In the genomic region with DNA sequence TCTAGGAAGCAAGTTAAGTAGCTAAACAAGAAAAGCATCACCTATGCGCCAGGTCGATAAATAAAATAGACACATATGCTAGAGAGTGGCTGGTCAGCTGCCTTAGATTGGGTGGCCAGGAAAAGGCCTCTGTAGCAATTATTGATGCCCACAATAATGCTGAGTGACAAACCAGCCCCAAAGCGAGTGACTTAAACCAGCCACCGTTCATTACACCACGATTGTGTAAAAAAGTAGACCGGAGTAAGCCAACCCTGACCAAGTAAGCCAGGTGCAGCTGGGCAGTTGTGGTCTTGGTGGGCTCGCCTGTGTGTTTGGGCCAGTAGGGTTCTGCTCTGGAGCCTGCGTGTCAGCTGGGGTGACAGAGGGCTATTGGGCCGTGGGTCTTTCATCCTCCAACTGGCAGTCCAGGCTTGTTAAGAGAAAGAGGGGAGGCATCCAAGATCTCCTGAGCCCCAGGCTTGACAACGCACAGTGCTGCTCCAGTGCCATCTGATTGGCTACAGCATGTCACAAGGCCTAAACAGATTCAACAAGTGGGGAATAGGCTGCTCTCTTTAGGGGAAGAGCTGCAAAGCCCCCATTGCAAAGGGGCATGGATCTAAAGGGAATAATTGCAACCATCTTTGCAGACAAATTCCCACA, we compare ENCODE assay signal across 18 cellular contexts.
DNase-seq lines count a peak whose midpoint lies in the region; ATAC-seq and TF ChIP-seq lines count a peak whose summit lies in the region.
"Had no signal": no experiment of that assay in that cellular context is flagged by ENCODE, and none has a peak within 500 bp of the region (broad histone marks: within the 10 kb centered on the region; RNA-seq: fewer than 3 reads in every experiment).

No MANE protein-coding gene starts in this region.

- H3K4me2 ChIP-seq in H9 (ENCODE audit: insufficient read depth, insufficient read length, low read length) (no peak overlapping the region), neural progenitor cell (no peak overlapping the region), hepatocyte (no peak overlapping the region)

- no peak overlapping the region for H3K14ac ChIP-seq in H9 (ENCODE audit: insufficient read depth, low read length)

- DNase-seq in NCI-H748 (lab: John Stamatoyannopoulos, UW; ENCODE audit: unreplicated experiment) (peak; percentile 83), NCI-H748 treated with DMSO at 0.1 percent for 48 hours (lab: John Stamatoyannopoulos, UW) (no peak), H9 (peak; percentile 21), neural progenitor cell (ENCODE audit: low spot score) (no peak), GDM1 (lab: John Stamatoyannopoulos, UW) (no peak), hepatocyte (ENCODE audit: low spot score) (no peak)
- DNase-seq: activated CD4-positive, alpha-beta T cell treated with anti-CD3 and anti-CD28 coated beads for 48 hours; activated naive CD8-positive, alpha-beta T cell treated with anti-CD3 and anti-CD28 coated beads, Interleukin-2, amount 10 ng/mL, durations not matched to agents 7 days and 5 days; cerebellar nuclear complex; mammary epithelial cell; NCI-H2171; NCI-H524 treated with DMSO at 0.1 percent for 48 hours; stimulated activated CD4-positive, alpha-beta T cell treated with anti-CD3 and anti-CD28 coated beads, Interleukin-4, amount 100 ng/mL, for 24 hours; stimulated activated naive CD4-positive, alpha-beta T cell had no signal

- H3K79me2 ChIP-seq in H9 (ENCODE audit: insufficient read depth, low read length) (no peaks in the 10 kb centered on the region), neural progenitor cell (ENCODE audit: low read depth) (no peaks in the 10 kb centered on the region), hepatocyte (no peaks in the 10 kb centered on the region)

- H3K4me3 ChIP-seq in neural progenitor cell = no peak overlapping the region
- no peak overlapping the region for H3K4me3 ChIP-seq in hepatocyte
- H3K4me3 ChIP-seq: SJSA1, thoracic aorta had no signal

- no peaks in the 10 kb centered on the region for H3K36me3 Mint-ChIP-seq in H9 (ENCODE audit: insufficient read depth in 1 of 3, low read depth in 3 of 3)
- H3K36me3 Mint-ChIP-seq in activated T-helper 17 cell treated with anti-CD3 and anti-CD28 coated beads, Interleukin-2, amount 50 U/mL, for 72 hours (ENCODE audit: low read depth) = no peaks in the 10 kb centered on the region
- H3K36me3 Mint-ChIP-seq in neural progenitor cell = no peaks in the 10 kb centered on the region
- H3K36me3 Mint-ChIP-seq: activated naive CD8-positive, alpha-beta T cell treated with anti-CD3 and anti-CD28 coated beads, Interleukin-2, amount 10 ng/mL, durations not matched to agents 7 days and 5 days had no signal

- no peak overlapping the region for H3K56ac ChIP-seq in H9 (ENCODE audit: insufficient read length, low read depth, low read length)

- TF ChIP-seq CTCF in H9 (conservative IDR thresholded peaks at IDR 0.05) = no peak
- TF ChIP-seq CTCF in neural progenitor cell (IDR thresholded peaks at IDR 0.05) = no peak
- TF ChIP-seq CTCF in hepatocyte (IDR thresholded peaks at IDR 0.05; ENCODE audit: poor library complexity) = no peak

- H3K27ac ChIP-seq in H9 (ENCODE audit: insufficient read length, low read depth, low read length) (no peak overlapping the region), neural progenitor cell (no peak overlapping the region), hepatocyte (no peak overlapping the region)
- H3K27ac ChIP-seq: SJSA1, thoracic aorta had no signal

- H2BK12ac ChIP-seq in H9 (ENCODE audit: insufficient read length, low read depth, low read length) = no peak overlapping the region

- H3K4me3 Mint-ChIP-seq in H9 = no peak overlapping the region
- no peak overlapping the region for H3K4me3 Mint-ChIP-seq in activated T-helper 17 cell treated with anti-CD3 and anti-CD28 coated beads, Interleukin-2, amount 50 U/mL, for 72 hours
- no peak overlapping the region for H3K4me3 Mint-ChIP-seq in neural progenitor cell
- H3K4me3 Mint-ChIP-seq: activated naive CD8-positive, alpha-beta T cell treated with anti-CD3 and anti-CD28 coated beads, Interleukin-2, amount 10 ng/mL, durations not matched to agents 7 days and 5 days had no signal

- H2BK5ac ChIP-seq in H9 (ENCODE audit: insufficient read length, low read length) = no peak overlapping the region

- H3K18ac ChIP-seq in H9 (ENCODE audit: insufficient read length, low read depth, low read length) = no peak overlapping the region

- no peak overlapping the region for H2AFZ ChIP-seq in H9 (ENCODE audit: low read length)
- H2AFZ ChIP-seq in neural progenitor cell (replicated peaks) = peak overlapping the region; percentile 2
- no peak overlapping the region for H2AFZ ChIP-seq in hepatocyte

- no peak overlapping the region for H2BK15ac ChIP-seq in H9 (ENCODE audit: low read depth, low read length)

- H3K27me3 ChIP-seq in H9 (ENCODE audit: insufficient read depth, low read length) (no peaks in the 10 kb centered on the region), neural progenitor cell (no peaks in the 10 kb centered on the region), hepatocyte (no peaks in the 10 kb centered on the region)
- H3K27me3 ChIP-seq: SJSA1 had no signal

- no peak overlapping the region for H4K5ac ChIP-seq in H9 (ENCODE audit: insufficient read length, low read depth, low read length)

- no peaks in the 10 kb centered on the region for H3K79me1 ChIP-seq in H9 (ENCODE audit: insufficient read depth, low read depth, low read length, poor library complexity, severe bottlenecking)

- no peaks in the 10 kb centered on the region for H3K23me2 ChIP-seq in H9 (ENCODE audit: insufficient read length, low read depth, low read length, poor library complexity, severe bottlenecking)

- H3K27me3 Mint-ChIP-seq in H9 (ENCODE audit: low read depth) = peaks cover 5% of the 10 kb centered on the region
- no peaks in the 10 kb centered on the region for H3K27me3 Mint-ChIP-seq in activated T-helper 17 cell treated with anti-CD3 and anti-CD28 coated beads, Interleukin-2, amount 50 U/mL, for 72 hours
- H3K27me3 Mint-ChIP-seq in neural progenitor cell (ENCODE audit: insufficient read depth, low read depth) = peaks cover 12% of the 10 kb centered on the region
- H3K27me3 Mint-ChIP-seq: activated naive CD8-positive, alpha-beta T cell treated with anti-CD3 and anti-CD28 coated beads, Interleukin-2, amount 10 ng/mL, durations not matched to agents 7 days and 5 days had no signal

- no peak overlapping the region for H3K23ac ChIP-seq in H9 (ENCODE audit: insufficient read length, low read depth, low read length)

- no CpG with 5 or more reads among the region's 10 CpGs for WGBS in H9 (ENCODE audit: extremely low coverage, insufficient read length, low lambda C conversion rate)
- 95% methylated on average over 10 of the region's 10 CpGs for WGBS in hepatocyte (ENCODE audit: low lambda C conversion rate, missing lambda C conversion rate)

- H3K9me3 ChIP-seq in H9 (ENCODE audit: control insufficient read depth, low read depth, low read length) = no peaks in the 10 kb centered on the region
- H3K9me3 ChIP-seq in neural progenitor cell (ENCODE audit: low read depth) = no peaks in the 10 kb centered on the region
- no peaks in the 10 kb centered on the region for H3K9me3 ChIP-seq in hepatocyte (ENCODE audit: low read depth)
- H3K9me3 ChIP-seq: SJSA1, thoracic aorta had no signal

- H3K36me3 ChIP-seq in neural progenitor cell = no peaks in the 10 kb centered on the region
- no peaks in the 10 kb centered on the region for H3K36me3 ChIP-seq in hepatocyte (replicated peaks; ENCODE audit: insufficient read depth, low read depth)
- H3K36me3 ChIP-seq: SJSA1, thoracic aorta had no signal

- no peak overlapping the region for H2AK5ac ChIP-seq in H9 (ENCODE audit: insufficient read length, low read length)

- no peak overlapping the region for H3K4ac ChIP-seq in H9 (ENCODE audit: low read depth, low read length)

- no peaks in the 10 kb centered on the region for H3K9me2 ChIP-seq in hepatocyte (replicated peaks; ENCODE audit: insufficient read depth)

- H3K9ac ChIP-seq in H9 (ENCODE audit: extremely low read depth, insufficient read length, low read length) (no peak overlapping the region), neural progenitor cell (no peak overlapping the region)

- H3K27ac Mint-ChIP-seq in H9 (no peak overlapping the region), neural progenitor cell (no peak overlapping the region)
- peak overlapping the region; percentile 13 for H3K27ac Mint-ChIP-seq in activated T-helper 17 cell treated with anti-CD3 and anti-CD28 coated beads, Interleukin-2, amount 50 U/mL, for 72 hours
- H3K27ac Mint-ChIP-seq: activated naive CD8-positive, alpha-beta T cell treated with anti-CD3 and anti-CD28 coated beads, Interleukin-2, amount 10 ng/mL, durations not matched to agents 7 days and 5 days had no signal

- no peak overlapping the region for H2BK20ac ChIP-seq in H9 (ENCODE audit: low read depth, low read length, poor library complexity, severe bottlenecking)

- H3F3A ChIP-seq in neural progenitor cell (ENCODE audit: low read depth) = no peaks in the 10 kb centered on the region

- H3K9me3 Mint-ChIP-seq in H9 (no peaks in the 10 kb centered on the region), neural progenitor cell (no peaks in the 10 kb centered on the region)
- no peaks in the 10 kb centered on the region for H3K9me3 Mint-ChIP-seq in activated T-helper 17 cell treated with anti-CD3 and anti-CD28 coated beads, Interleukin-2, amount 50 U/mL, for 72 hours
- H3K9me3 Mint-ChIP-seq: activated naive CD8-positive, alpha-beta T cell treated with anti-CD3 and anti-CD28 coated beads, Interleukin-2, amount 10 ng/mL, durations not matched to agents 7 days and 5 days had no signal

- peaks cover 21 to 34% of the 10 kb centered on the region in 2 experiments for H3K4me1 Mint-ChIP-seq in H9
- peaks cover 5% of the 10 kb centered on the region for H3K4me1 Mint-ChIP-seq in activated T-helper 17 cell treated with anti-CD3 and anti-CD28 coated beads, Interleukin-2, amount 50 U/mL, for 72 hours
- H3K4me1 Mint-ChIP-seq in neural progenitor cell = peaks cover 11% of the 10 kb centered on the region
- H3K4me1 Mint-ChIP-seq: activated naive CD8-positive, alpha-beta T cell treated with anti-CD3 and anti-CD28 coated beads, Interleukin-2, amount 10 ng/mL, durations not matched to agents 7 days and 5 days had no signal

- H4K20me1 ChIP-seq in H9 (ENCODE audit: control insufficient read depth, insufficient read depth, insufficient read length) (no peaks in the 10 kb centered on the region), neural progenitor cell (ENCODE audit: low read depth) (no peaks in the 10 kb centered on the region), hepatocyte (ENCODE audit: insufficient read depth, poor library complexity, severe bottlenecking) (no peaks in the 10 kb centered on the region)

- no peak overlapping the region for H3T11ph ChIP-seq in H9 (ENCODE audit: low read length)

- no peak for ATAC-seq in activated T-helper 17 cell treated with anti-CD3 and anti-CD28 coated beads, Interleukin-2, amount 50 U/mL, for 72 hours (replicated peaks)
- ATAC-seq in GM21528 (IDR thresholded peaks at IDR 0.05; ENCODE audit: low FRiP score, unreplicated experiment) = no peak

- H2BK120ac ChIP-seq in H9 (ENCODE audit: low read depth, low read length, poor library complexity, severe bottlenecking) = no peak overlapping the region

- H4K8ac ChIP-seq in H9 (replicated peaks; ENCODE audit: insufficient read length, low read depth, low read length) = no peak overlapping the region

- H4K91ac ChIP-seq in H9 (ENCODE audit: insufficient read length, low read depth, low read length) = no peak overlapping the region

- H3K4me1 ChIP-seq in H9 (ENCODE audit: insufficient read depth, low read length) = no peaks in the 10 kb centered on the region
- peaks cover 4% of the 10 kb centered on the region for H3K4me1 ChIP-seq in neural progenitor cell
- peaks cover 11% of the 10 kb centered on the region for H3K4me1 ChIP-seq in hepatocyte (ENCODE audit: insufficient read depth)

Comparison
In these comparisons a context has a peak if more than half of its experiments do, and no peak if none do; other contexts are left out.
1. DNase-seq: peak in NCI-H748 (single experiment) and H9 (single experiment); none in NCI-H748 treated with DMSO at 0.1 percent for 48 hours (single experiment), neural progenitor cell (single experiment), GDM1 (single experiment) and hepatocyte (single experiment).